In the genomic region with DNA sequence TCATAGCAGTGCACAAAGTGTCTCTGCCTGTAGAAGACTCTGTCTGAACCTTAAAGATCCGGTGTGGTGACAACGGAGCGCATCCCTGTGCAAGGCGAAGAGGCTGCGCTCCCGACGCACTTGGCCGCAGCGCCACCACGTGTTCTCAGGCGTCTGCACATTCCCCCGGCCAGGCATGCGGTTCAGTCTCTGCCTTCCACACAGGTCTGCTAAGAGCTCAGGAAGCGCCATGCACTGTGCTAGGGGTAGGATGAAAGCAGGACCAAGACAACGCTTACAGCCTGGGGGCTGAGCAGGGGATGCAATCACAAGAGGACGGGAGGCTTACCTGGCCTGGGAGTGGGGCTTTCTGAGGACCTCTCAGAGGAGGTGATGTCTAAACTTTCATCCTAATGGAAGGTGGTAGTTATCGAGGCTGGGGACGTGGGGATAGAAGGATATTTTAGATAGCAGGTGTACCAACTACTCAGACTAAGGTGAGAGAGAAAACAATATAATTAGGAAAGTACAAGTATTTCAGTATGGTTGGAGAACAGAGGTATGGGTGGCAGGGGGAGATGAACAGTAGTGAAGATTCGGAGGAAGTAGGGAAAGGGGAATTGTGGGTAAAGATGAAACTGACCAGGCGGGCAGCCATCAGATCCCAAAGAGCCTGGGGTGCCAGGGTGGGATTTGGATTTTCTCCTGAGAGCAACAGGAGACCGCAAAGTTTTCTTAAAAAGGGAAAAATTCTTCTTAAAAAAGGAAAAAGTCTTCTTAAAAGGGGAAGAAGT, we compare ENCODE assay signal across 1 cellular context.
TF ChIP-seq lines count a peak whose summit lies in the region.

No MANE protein-coding gene starts in this region.

TF ChIP-seq in K562, 482 proteins besides CTCF, POLR2A, EP300 and RAD21 (continued from another document):
- TF ChIP-seq ESRRB (CRISPR knock-in tag; IDR thresholded peaks at IDR 0.05; ENCODE audit: borderline replicate concordance) = no peak
- no peak for TF ChIP-seq PTTG1 (tag; IDR thresholded peaks at IDR 0.05; ENCODE audit: low read depth)
- no peak for TF ChIP-seq ZNF232 (CRISPR knock-in tag; IDR thresholded peaks at IDR 0.05)
- no peak for TF ChIP-seq EWSR1 (IDR thresholded peaks at IDR 0.05; ENCODE audit: borderline replicate concordance, low read depth, partially characterized antibody)
- no peak for TF ChIP-seq SAFB (IDR thresholded peaks at IDR 0.05; ENCODE audit: borderline replicate concordance, low read depth, low read length)
- TF ChIP-seq NR4A1 (CRISPR knock-in tag; IDR thresholded peaks at IDR 0.05) = no peak
- TF ChIP-seq NR4A1 (tag; IDR thresholded peaks at IDR 0.05) = no peak
- no peak for TF ChIP-seq ZNF280B (CRISPR knock-in tag; IDR thresholded peaks at IDR 0.05)
- no peak for TF ChIP-seq NFE2 (IDR thresholded peaks at IDR 0.05; ENCODE audit: low read depth)
- TF ChIP-seq CHD4 (IDR thresholded peaks at IDR 0.05; ENCODE audit: insufficient read depth, insufficient replicate concordance, low read depth, low read length, poor library complexity, severe bottlenecking) = no peak
- TF ChIP-seq USF1 (CRISPR knock-in tag; IDR thresholded peaks at IDR 0.05) = no peak
- TF ChIP-seq ZNF785 (CRISPR knock-in tag; IDR thresholded peaks at IDR 0.05) = no peak
- no peak for TF ChIP-seq RHOXF2B (CRISPR knock-in tag; conservative IDR thresholded peaks at IDR 0.05)
- peak; percentile 51; the same call in 1 of the 2 replicates for TF ChIP-seq STAG1 (CRISPR knock-in tag; IDR thresholded peaks at IDR 0.05; ENCODE audit: borderline replicate concordance)
- TF ChIP-seq, protein P1, sequence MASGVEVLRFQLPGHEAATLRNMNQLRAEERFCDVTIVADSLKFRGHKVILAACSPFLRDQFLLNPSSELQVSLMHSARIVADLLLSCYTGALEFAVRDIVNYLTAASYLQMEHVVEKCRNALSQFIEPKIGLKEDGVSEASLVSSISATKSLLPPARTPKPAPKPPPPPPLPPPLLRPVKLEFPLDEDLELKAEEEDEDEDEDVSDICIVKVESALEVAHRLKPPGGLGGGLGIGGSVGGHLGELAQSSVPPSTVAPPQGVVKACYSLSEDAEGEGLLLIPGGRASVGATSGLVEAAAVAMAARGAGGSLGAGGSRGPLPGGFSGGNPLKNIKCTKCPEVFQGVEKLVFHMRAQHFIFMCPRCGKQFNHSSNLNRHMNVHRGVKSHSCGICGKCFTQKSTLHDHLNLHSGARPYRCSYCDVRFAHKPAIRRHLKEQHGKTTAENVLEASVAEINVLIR (CRISPR knock-in tag; IDR thresholded peaks at IDR 0.05) = no peak
- no peak for TF ChIP-seq ELK1 (CRISPR knock-in tag; IDR thresholded peaks at IDR 0.05)
- TF ChIP-seq HNRNPLL (IDR thresholded peaks at IDR 0.05; ENCODE audit: low read depth, low read length, poor library complexity, severe bottlenecking) = peak; percentile 80
- no peak for TF ChIP-seq ZNF239 (CRISPR knock-in tag; IDR thresholded peaks at IDR 0.05)
- TF ChIP-seq RBM17 (IDR thresholded peaks at IDR 0.05; ENCODE audit: borderline replicate concordance, low read depth, low read length) = no peak
- TF ChIP-seq SMC3 (conservative IDR thresholded peaks at IDR 0.05; ENCODE audit: insufficient read depth, low read depth, low read length) = peak; percentile 69
- TF ChIP-seq CBX2 (IDR thresholded peaks at IDR 0.05; ENCODE audit: insufficient read depth, low read length, poor library complexity, severe bottlenecking) = no peak
- TF ChIP-seq BRF1 (IDR thresholded peaks at IDR 0.05; ENCODE audit: borderline replicate concordance, extremely low read depth, insufficient read length) = no peak
